ENCODE assay signal across 1 cellular context in the genomic region with DNA sequence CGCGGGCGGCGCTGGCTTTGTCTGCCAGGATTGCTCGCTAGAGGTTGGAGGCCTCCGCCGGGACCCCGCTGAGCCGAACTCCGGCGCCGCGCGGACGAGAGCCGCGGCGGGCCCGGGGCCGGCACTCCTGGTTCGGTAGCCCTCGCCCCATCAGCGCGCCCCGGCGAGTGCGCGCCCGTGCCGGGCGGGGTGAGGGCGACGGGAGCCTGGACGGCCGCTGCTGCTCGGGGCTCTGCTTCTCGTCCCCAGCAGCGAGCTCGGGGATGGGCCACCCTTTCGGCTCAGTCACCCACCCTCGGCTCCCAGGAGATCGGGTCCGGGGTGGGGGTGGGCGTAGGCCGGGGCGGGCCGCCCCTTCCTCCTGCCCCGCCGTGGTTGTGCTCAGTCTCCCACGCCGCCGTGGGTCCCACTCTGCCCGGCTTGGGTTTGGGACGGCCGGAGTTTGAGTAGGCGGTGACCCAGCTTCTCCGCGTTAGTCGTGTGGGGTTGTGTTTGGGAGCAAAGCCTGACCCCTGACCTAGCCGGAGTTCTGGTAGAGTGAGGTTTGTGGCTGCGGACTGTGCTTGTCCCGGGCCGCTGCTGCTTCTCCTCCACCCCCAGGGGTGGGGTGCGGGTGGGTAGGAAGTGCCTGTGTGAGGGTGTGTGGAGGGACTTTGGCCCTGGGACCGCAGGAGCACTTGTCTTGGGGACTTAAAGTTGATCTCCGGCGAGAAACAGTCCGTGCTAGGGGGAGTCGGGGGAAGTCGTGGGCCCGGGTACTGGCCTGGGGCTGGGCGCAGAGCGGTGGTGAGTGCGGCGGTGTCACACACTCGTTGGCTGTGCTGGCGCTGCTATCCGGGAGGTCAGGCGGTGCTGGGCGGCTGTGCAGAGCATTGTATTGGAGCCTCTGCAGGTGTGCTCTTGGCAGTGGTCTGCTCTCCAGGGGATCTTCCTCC.
TF ChIP-seq lines count a peak whose summit lies in the region.

No MANE protein-coding gene starts in this region.

TF ChIP-seq in K562, 482 proteins besides CTCF, POLR2A, EP300 and RAD21 (continued from another document):
- TF ChIP-seq, protein P1, sequence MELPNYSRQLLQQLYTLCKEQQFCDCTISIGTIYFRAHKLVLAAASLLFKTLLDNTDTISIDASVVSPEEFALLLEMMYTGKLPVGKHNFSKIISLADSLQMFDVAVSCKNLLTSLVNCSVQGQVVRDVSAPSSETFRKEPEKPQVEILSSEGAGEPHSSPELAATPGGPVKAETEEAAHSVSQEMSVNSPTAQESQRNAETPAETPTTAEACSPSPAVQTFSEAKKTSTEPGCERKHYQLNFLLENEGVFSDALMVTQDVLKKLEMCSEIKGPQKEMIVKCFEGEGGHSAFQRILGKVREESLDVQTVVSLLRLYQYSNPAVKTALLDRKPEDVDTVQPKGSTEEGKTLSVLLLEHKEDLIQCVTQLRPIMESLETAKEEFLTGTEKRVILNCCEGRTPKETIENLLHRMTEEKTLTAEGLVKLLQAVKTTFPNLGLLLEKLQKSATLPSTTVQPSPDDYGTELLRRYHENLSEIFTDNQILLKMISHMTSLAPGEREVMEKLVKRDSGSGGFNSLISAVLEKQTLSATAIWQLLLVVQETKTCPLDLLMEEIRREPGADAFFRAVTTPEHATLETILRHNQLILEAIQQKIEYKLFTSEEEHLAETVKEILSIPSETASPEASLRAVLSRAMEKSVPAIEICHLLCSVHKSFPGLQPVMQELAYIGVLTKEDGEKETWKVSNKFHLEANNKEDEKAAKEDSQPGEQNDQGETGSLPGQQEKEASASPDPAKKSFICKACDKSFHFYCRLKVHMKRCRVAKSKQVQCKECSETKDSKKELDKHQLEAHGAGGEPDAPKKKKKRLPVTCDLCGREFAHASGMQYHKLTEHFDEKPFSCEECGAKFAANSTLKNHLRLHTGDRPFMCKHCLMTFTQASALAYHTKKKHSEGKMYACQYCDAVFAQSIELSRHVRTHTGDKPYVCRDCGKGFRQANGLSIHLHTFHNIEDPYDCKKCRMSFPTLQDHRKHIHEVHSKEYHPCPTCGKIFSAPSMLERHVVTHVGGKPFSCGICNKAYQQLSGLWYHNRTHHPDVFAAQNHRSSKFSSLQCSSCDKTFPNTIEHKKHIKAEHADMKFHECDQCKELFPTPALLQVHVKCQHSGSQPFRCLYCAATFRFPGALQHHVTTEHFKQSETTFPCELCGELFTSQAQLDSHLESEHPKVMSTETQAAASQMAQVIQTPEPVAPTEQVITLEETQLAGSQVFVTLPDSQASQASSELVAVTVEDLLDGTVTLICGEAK (IDR thresholded peaks at IDR 0.05), result peak; percentile 41; the same call in 1 of the 2 replicates
- TF ChIP-seq, protein P1 (CRISPR knock-in tag; IDR thresholded peaks at IDR 0.05), result no peak
- TF ChIP-seq, protein P2, sequence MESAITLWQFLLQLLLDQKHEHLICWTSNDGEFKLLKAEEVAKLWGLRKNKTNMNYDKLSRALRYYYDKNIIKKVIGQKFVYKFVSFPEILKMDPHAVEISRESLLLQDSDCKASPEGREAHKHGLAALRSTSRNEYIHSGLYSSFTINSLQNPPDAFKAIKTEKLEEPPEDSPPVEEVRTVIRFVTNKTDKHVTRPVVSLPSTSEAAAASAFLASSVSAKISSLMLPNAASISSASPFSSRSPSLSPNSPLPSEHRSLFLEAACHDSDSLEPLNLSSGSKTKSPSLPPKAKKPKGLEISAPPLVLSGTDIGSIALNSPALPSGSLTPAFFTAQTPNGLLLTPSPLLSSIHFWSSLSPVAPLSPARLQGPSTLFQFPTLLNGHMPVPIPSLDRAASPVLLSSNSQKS (CRISPR knock-in tag; IDR thresholded peaks at IDR 0.05), result no peak
- TF ChIP-seq NFATC3 (IDR thresholded peaks at IDR 0.05) (no peak), CSDE1 (IDR thresholded peaks at IDR 0.05) (no peak), SNRNP70 (optimal IDR thresholded peaks at IDR 0.05; ENCODE audit: low read depth, low read length) (no peak), TCFL5 (CRISPR knock-in tag; conservative IDR thresholded peaks at IDR 0.05) (no peak), NR1H2 (CRISPR knock-in tag; IDR thresholded peaks at IDR 0.05) (no peak), PHB2 (IDR thresholded peaks at IDR 0.05; ENCODE audit: low read depth) (no peak), RBM34 (IDR thresholded peaks at IDR 0.05; ENCODE audit: borderline replicate concordance, insufficient read depth, low read length) (no peak), SMARCE1 (IDR thresholded peaks at IDR 0.05) (peak; percentile 56; the same call in 1 of the 2 replicates), BHLHE40 (IDR thresholded peaks at IDR 0.05; ENCODE audit: low read length) (no peak), ARID1B (IDR thresholded peaks at IDR 0.05) (no peak), SMARCA5 (IDR thresholded peaks at IDR 0.05) (no peak), ZKSCAN8 (CRISPR knock-in tag; IDR thresholded peaks at IDR 0.05) (no peak), L3MBTL2 (IDR thresholded peaks at IDR 0.05) (no peak; the same call in 1 of the 2 replicates), ZNF253 (CRISPR knock-in tag; conservative IDR thresholded peaks at IDR 0.05) (no peak), PHF8 (IDR thresholded peaks at IDR 0.05; ENCODE audit: borderline replicate concordance, low read length) (no peak), XRCC5 (IDR thresholded peaks at IDR 0.05; ENCODE audit: low read depth, low read length) (no peak), HCFC1 (IDR thresholded peaks at IDR 0.05; ENCODE audit: low read depth, low read length) (no peak), GTF2F1 (IDR thresholded peaks at IDR 0.05; ENCODE audit: low read depth, low read length) (no peak), CEBPB (tag; IDR thresholded peaks at IDR 0.05) (no peak), HDGF (IDR thresholded peaks at IDR 0.05) (peak; percentile 69; the same call in 1 of the 2 replicates), HDAC8 (tag; IDR thresholded peaks at IDR 0.05) (0 out of 2 replicates have a peak, but pooled peaks have one; percentile 47), STAT5B (CRISPR knock-in tag; IDR thresholded peaks at IDR 0.05) (no peak), NONO (IDR thresholded peaks at IDR 0.05; ENCODE audit: low read depth in 2 of 2, low read length in 1 of 2) (no peak), ZNF239 (CRISPR knock-in tag; IDR thresholded peaks at IDR 0.05) (no peak), LCOR (CRISPR knock-in tag; IDR thresholded peaks at IDR 0.05) (no peak), CXXC5 (CRISPR knock-in tag; IDR thresholded peaks at IDR 0.05) (0 out of 2 replicates have a peak, but pooled peaks have one; percentile 30)
- TF ChIP-seq, protein P3, sequence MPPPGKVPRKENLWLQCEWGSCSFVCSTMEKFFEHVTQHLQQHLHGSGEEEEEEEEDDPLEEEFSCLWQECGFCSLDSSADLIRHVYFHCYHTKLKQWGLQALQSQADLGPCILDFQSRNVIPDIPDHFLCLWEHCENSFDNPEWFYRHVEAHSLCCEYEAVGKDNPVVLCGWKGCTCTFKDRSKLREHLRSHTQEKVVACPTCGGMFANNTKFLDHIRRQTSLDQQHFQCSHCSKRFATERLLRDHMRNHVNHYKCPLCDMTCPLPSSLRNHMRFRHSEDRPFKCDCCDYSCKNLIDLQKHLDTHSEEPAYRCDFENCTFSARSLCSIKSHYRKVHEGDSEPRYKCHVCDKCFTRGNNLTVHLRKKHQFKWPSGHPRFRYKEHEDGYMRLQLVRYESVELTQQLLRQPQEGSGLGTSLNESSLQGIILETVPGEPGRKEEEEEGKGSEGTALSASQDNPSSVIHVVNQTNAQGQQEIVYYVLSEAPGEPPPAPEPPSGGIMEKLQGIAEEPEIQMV (tag; conservative IDR thresholded peaks at IDR 0.05; ENCODE audit: low read depth), result no peak
- TF ChIP-seq, protein P4, sequence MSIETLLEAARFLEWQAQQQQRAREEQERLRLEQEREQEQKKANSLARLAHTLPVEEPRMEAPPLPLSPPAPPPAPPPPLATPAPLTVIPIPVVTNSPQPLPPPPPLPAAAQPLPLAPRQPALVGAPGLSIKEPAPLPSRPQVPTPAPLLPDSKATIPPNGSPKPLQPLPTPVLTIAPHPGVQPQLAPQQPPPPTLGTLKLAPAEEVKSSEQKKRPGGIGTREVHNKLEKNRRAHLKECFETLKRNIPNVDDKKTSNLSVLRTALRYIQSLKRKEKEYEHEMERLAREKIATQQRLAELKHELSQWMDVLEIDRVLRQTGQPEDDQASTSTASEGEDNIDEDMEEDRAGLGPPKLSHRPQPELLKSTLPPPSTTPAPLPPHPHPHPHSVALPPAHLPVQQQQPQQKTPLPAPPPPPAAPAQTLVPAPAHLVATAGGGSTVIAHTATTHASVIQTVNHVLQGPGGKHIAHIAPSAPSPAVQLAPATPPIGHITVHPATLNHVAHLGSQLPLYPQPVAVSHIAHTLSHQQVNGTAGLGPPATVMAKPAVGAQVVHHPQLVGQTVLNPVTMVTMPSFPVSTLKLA (conservative IDR thresholded peaks at IDR 0.05), result 0 out of 4 replicates have a peak, but pooled peaks of 1 of the 2 experiments have one; percentile 33
- TF ChIP-seq, protein P5, sequence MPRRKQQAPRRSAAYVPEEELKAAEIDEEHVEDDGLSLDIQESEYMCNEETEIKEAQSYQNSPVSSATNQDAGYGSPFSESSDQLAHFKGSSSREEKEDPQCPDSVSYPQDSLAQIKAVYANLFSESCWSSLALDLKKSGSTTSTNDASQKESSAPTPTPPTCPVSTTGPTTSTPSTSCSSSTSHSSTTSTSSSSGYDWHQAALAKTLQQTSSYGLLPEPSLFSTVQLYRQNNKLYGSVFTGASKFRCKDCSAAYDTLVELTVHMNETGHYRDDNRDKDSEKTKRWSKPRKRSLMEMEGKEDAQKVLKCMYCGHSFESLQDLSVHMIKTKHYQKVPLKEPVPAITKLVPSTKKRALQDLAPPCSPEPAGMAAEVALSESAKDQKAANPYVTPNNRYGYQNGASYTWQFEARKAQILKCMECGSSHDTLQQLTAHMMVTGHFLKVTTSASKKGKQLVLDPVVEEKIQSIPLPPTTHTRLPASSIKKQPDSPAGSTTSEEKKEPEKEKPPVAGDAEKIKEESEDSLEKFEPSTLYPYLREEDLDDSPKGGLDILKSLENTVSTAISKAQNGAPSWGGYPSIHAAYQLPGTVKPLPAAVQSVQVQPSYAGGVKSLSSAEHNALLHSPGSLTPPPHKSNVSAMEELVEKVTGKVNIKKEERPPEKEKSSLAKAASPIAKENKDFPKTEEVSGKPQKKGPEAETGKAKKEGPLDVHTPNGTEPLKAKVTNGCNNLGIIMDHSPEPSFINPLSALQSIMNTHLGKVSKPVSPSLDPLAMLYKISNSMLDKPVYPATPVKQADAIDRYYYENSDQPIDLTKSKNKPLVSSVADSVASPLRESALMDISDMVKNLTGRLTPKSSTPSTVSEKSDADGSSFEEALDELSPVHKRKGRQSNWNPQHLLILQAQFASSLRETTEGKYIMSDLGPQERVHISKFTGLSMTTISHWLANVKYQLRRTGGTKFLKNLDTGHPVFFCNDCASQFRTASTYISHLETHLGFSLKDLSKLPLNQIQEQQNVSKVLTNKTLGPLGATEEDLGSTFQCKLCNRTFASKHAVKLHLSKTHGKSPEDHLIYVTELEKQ (CRISPR knock-in tag; IDR thresholded peaks at IDR 0.05), result no peak
